15 cellular contexts compared by ENCODE assay signal in the genomic region with DNA sequence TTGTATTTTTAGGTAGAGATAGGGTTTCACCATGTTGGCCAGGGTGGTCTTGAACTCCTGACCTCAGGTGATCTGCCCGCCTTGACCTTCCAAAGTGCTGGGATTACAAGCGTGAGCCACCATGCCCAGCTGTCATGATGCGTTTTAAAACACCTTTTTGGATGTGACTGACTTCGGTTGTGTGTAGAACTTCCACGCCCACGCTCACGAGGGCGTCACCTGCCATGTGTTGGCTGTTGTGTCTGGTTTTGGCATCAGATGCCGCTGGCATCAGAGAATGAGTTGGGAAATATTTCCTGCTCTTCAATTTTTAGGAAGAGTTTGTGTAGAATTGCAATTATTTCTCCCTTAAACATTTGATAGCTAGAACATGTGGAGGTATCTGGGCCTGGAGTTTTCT.
"Had no signal": no experiment of that assay in that cellular context is flagged by ENCODE, and none has a peak within 500 bp of the region (broad histone marks: within the 10 kb centered on the region; RNA-seq: fewer than 3 reads in every experiment).

No MANE protein-coding gene starts in this region.

- H3K4me1 ChIP-seq: colonic mucosa, psoas muscle, suprapubic skin had no signal

- DNase-seq: activated CD4-positive, alpha-beta T cell treated with anti-CD3 and anti-CD28 coated beads for 1 hour; activated CD4-positive, alpha-beta T cell treated with anti-CD3 and anti-CD28 coated beads, Interleukin-2, amount 50 U/mL, for 48 hours; activated CD8-positive, alpha-beta memory T cell treated with anti-CD3 and anti-CD28 coated beads, Interleukin-2, amount 10 ng/mL, durations not matched to agents 7 days and 5 days; activated gamma-delta T cell treated with Interleukin-2 at 50 U/mL for 16 hours; activated T-cell treated with anti-CD3 and anti-CD28 coated beads, Interleukin-2, amount 50 U/mL, for 48 hours; colonic mucosa; heart right ventricle; islet precursor cell; naive thymus-derived CD4-positive, alpha-beta T cell; stimulated activated CD4-positive, alpha-beta T cell treated with anti-CD3 and anti-CD28 coated beads, Interleukin-4, amount 100 ng/mL, for 1 hour; stimulated activated CD8-positive, alpha-beta memory T cell treated with anti-CD3 and anti-CD28 coated beads, Interleukin-4, amount 100 ng/mL, for 48 hours; stimulated activated naive CD8-positive, alpha-beta T cell treated with anti-CD3 and anti-CD28 coated beads, Interleukin-15, Interleukin-2, amounts not matched to agents 100 U/mL and 50 U/mL, for 24 hours; T-helper 9 cell had no signal

- H3K4me1 Mint-ChIP-seq: activated CD8-positive, alpha-beta memory T cell treated with anti-CD3 and anti-CD28 coated beads, Interleukin-2, amount 10 ng/mL, durations not matched to agents 7 days and 5 days had no signal

- H3K27me3 Mint-ChIP-seq: activated CD8-positive, alpha-beta memory T cell treated with anti-CD3 and anti-CD28 coated beads, Interleukin-2, amount 10 ng/mL, durations not matched to agents 7 days and 5 days; naive thymus-derived CD4-positive, alpha-beta T cell had no signal

- H3K27ac ChIP-seq: colonic mucosa, heart right ventricle, psoas muscle, suprapubic skin had no signal

- H3K36me3 Mint-ChIP-seq: activated CD8-positive, alpha-beta memory T cell treated with anti-CD3 and anti-CD28 coated beads, Interleukin-2, amount 10 ng/mL, durations not matched to agents 7 days and 5 days had no signal

- H3K4me3 Mint-ChIP-seq: activated CD8-positive, alpha-beta memory T cell treated with anti-CD3 and anti-CD28 coated beads, Interleukin-2, amount 10 ng/mL, durations not matched to agents 7 days and 5 days; naive thymus-derived CD4-positive, alpha-beta T cell had no signal

- H3K27ac Mint-ChIP-seq: activated CD8-positive, alpha-beta memory T cell treated with anti-CD3 and anti-CD28 coated beads, Interleukin-2, amount 10 ng/mL, durations not matched to agents 7 days and 5 days; naive thymus-derived CD4-positive, alpha-beta T cell had no signal

- H3K27me3 ChIP-seq: colonic mucosa, heart right ventricle, suprapubic skin had no signal

- ATAC-seq: activated CD8-positive, alpha-beta memory T cell treated with anti-CD3 and anti-CD28 coated beads, Interleukin-2, amount 10 ng/mL, durations not matched to agents 7 days and 5 days; heart right ventricle; naive thymus-derived CD4-positive, alpha-beta T cell; psoas muscle; stimulated activated naive CD8-positive, alpha-beta T cell treated with anti-CD3 and anti-CD28 coated beads, Interleukin-15, Interleukin-2, amounts not matched to agents 100 U/mL and 50 U/mL, for 24 hours had no signal
